ENCODE assay signal across 8 cellular contexts in the genomic region with DNA sequence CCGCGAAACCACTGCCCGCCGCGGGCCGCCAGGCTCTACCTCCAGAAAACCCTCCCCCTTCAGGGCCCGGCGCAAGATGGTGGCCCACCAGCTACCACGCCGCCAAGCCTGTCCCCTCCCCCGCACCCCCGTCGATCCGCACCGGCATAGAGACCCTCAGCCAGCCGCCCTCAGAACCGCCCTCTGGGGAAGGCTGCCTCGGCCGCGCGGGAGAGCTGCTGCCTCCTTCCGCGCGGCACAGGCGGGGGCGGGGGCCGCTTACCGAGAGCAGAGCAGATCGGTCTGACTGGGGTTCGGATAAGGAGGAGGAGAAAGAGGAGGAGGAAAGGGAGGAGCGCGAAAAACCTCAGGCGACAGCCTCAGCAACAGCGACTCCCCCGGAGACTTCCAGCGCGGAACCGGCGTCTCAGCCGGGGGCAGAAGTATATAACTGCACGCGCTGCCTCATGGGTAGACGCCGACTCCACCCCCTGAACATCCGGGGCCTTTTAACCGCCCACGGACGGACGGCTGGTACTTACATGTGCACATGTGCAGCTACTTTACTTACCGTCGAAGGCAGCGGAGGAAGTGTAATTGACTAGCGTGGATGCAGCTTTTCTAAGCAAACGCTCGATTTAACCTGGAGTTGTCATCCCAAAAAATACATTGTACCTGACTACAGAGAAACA. TPM values are rescaled to one million over a fixed set of nuclear protein-coding genes. Genes with fewer than 3 reads are reported as not detected.
DNase-seq lines count a peak whose midpoint lies in the region; ATAC-seq and TF ChIP-seq lines count a peak whose summit lies in the region.

A gene with protein sequence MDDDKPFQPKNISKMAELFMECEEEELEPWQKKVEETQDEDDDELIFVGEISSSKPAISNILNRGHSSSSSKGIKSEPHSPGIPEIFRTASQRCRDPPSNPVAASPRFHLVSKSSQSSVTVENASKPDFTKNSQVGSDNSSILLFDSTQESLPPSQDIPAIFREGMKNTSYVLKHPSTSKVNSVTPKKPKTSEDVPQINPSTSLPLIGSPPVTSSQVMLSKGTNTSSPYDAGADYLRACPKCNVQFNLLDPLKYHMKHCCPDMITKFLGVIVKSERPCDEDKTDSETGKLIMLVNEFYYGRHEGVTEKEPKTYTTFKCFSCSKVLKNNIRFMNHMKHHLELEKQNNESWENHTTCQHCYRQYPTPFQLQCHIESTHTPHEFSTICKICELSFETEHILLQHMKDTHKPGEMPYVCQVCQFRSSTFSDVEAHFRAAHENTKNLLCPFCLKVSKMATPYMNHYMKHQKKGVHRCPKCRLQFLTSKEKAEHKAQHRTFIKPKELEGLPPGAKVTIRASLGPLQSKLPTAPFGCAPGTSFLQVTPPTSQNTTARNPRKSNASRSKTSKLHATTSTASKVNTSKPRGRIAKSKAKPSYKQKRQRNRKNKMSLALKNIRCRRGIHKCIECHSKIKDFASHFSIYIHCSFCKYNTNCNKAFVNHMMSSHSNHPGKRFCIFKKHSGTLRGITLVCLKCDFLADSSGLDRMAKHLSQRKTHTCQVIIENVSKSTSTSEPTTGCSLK (minus strand): TSS at position 400 of the 671 bp plus-strand sequence. CDS start 8,450 bp downstream, outside the sequence.

- POLR2A ChIA-PET in OCI-LY7 (lab: Charles Lee): no interaction called here

- H3K36me3 Mint-ChIP-seq in IgD-negative memory B cell: no peaks in the 10 kb centered on the region

- BruUV-seq in OCI-LY7 (replicated peaks; lab: Mats Ljungman, UMichigan): no TSS peak

- no peaks in the 10 kb centered on the region for H3K9me2 ChIP-seq in OCI-LY7 (ENCODE audit: insufficient read depth, low read length)

- H3K4me1 Mint-ChIP-seq in IgD-negative memory B cell: peaks cover 2 to 9% (median 7%) of the 10 kb centered on the region in 3 donors

- intact Hi-C loops in OCI-LY7 (cut with micrococcal nuclease; ENCODE audit: unreplicated experiment): loop anchor here (10.0 kb wide), 1 partner anchor 136 kb away; a partner anchor contains a TSS

- peak within 1 kb of the TSS; percentile 89 for H3K27ac ChIP-seq in OCI-LY7 (ENCODE audit: low read depth, low read length, poor library complexity, severe bottlenecking)
- peak within 1 kb of the TSS; percentile 80 to 86 for H3K27ac ChIP-seq in esophagus (ENCODE audit: low read depth in 2 of 2, low read length in 1 of 2)

- TF ChIP-seq CTCF in OCI-LY7 (conservative IDR thresholded peaks at IDR 0.05; ENCODE audit: low read length): peak; percentile 43

- peaks cover 0 to 2% (median 0%) of the 10 kb centered on the region in 3 donors for H3K9me3 Mint-ChIP-seq in IgD-negative memory B cell

- peaks cover 9% of the 10 kb centered on the region; the same call in 1 of the 2 replicates for H3K9me3 ChIP-seq in OCI-LY7 (ENCODE audit: low read length)
- peaks cover 0 to 2% of the 10 kb centered on the region in 2 donors for H3K9me3 ChIP-seq in esophagus (ENCODE audit: control insufficient read depth in 2 of 2, insufficient read depth in 1 of 2, low read depth in 1 of 2, low read length in 1 of 2)
- no peaks in the 10 kb centered on the region for H3K9me3 ChIP-seq in mucosa of stomach (ENCODE audit: control insufficient read depth, low read length)

- DNase-seq in DMS53 treated with DMSO at 0.1 percent for 48 hours (lab: John Stamatoyannopoulos, UW; ENCODE audit: unreplicated experiment) (peak; percentile 88), OCI-LY7 (ENCODE audit: low spot score) (peak; percentile 94), activated T-cell treated with anti-CD3 and anti-CD28 coated beads for 48 hours (ENCODE audit: low read depth) (peak; percentile 83)
- DNase-seq in stimulated activated CD8-positive, alpha-beta memory T cell treated with anti-CD3 and anti-CD28 coated beads, Interleukin-4, amount 100 ng/mL, for 48 hours: peak; percentile 93

- H3K27me3 ChIP-seq in esophagus (ENCODE audit: control insufficient read depth in 1 of 2, insufficient read depth in 2 of 2, low read length in 2 of 2): no peaks in the 10 kb centered on the region
- no peaks in the 10 kb centered on the region for H3K27me3 ChIP-seq in mucosa of stomach (ENCODE audit: control insufficient read depth, insufficient read depth, low read length)

- CTCF ChIA-PET in OCI-LY7 (lab: Charles Lee; ENCODE audit: unreplicated experiment): no interaction called here

- ATAC-seq in GM21576 (IDR thresholded peaks at IDR 0.05; ENCODE audit: unreplicated experiment): peak; percentile 90

- peaks cover 46% of the 10 kb centered on the region for H3K79me2 ChIP-seq in OCI-LY7 (ENCODE audit: insufficient read depth, low read depth, low read length)

- 2 to 29% methylated on average over 50 to 55 of the region's 55 CpGs for WGBS in esophagus, 2 donors

- H3K4me3 ChIP-seq in OCI-LY7 (ENCODE audit: low read depth, low read length, poor library complexity, severe bottlenecking): peak within 1 kb of the TSS; percentile 99
- H3K4me3 ChIP-seq in esophagus (ENCODE audit: low read depth in 1 of 2, low read length in 2 of 2): peak within 1 kb of the TSS; percentile 53 to 61
- H3K4me3 ChIP-seq in mucosa of stomach (ENCODE audit: low read length): peak within 1 kb of the TSS; percentile 50

- peaks cover 26% of the 10 kb centered on the region for H3K4me1 ChIP-seq in OCI-LY7 (ENCODE audit: insufficient read depth, low read length, poor library complexity, severe bottlenecking)
- H3K4me1 ChIP-seq in esophagus (ENCODE audit: control insufficient read depth in 2 of 2, insufficient read depth in 2 of 2, low read length in 1 of 2): no peaks in the 10 kb centered on the region
- peaks cover 2% of the 10 kb centered on the region for H3K4me1 ChIP-seq in mucosa of stomach (ENCODE audit: control insufficient read depth, insufficient read depth, low read length)

- peaks cover 1% of the 10 kb centered on the region for H3K27me3 Mint-ChIP-seq in IgD-negative memory B cell

- peak within 1 kb of the TSS; percentile 85 to 93 (median 86) for H3K27ac Mint-ChIP-seq in IgD-negative memory B cell

- peak within 1 kb of the TSS; percentile 78 for H3K4me2 ChIP-seq in OCI-LY7 (ENCODE audit: low read length)

- H3K36me3 ChIP-seq in OCI-LY7 (ENCODE audit: insufficient read depth, low read length): peaks cover 7% of the 10 kb centered on the region
- H3K36me3 ChIP-seq in esophagus (ENCODE audit: control insufficient read depth in 2 of 2, insufficient read depth in 2 of 2, low read length in 1 of 2): no peaks in the 10 kb centered on the region
- no peaks in the 10 kb centered on the region for H3K36me3 ChIP-seq in mucosa of stomach (ENCODE audit: control insufficient read depth, insufficient read depth, low read length)

- H3K4me3 Mint-ChIP-seq in IgD-negative memory B cell: peak within 1 kb of the TSS; percentile 87 to 96 (median 94)

- H4K20me1 ChIP-seq in OCI-LY7 (ENCODE audit: insufficient read depth, low read length): no peaks in the 10 kb centered on the region; the same call in 1 of the 2 replicates

- peak within 1 kb of the TSS; percentile 74 for H3K9ac ChIP-seq in mucosa of stomach (ENCODE audit: low read length)

- peak within 1 kb of the TSS; percentile 69; the same call in 1 of the 2 replicates for H2AFZ ChIP-seq in OCI-LY7 (ENCODE audit: low read length)

RNA-seq across cellular contexts. Expression of the gene that starts here (rescaled TPM):
- polyA plus RNA-seq in IgD-negative memory B cell: 1.9 TPM
- total RNA-seq in OCI-LY7 (2014; rRNA removed; shearing (Covaris generic)): 5.0 and 5.7 TPM in 2 replicates
- 10.8 and 12.5 TPM in 2 replicates for total RNA-seq in OCI-LY7 (2022)
- polyA plus RNA-seq in esophagus: under 1 TPM; 0.69 to 0.91 TPM

Comparison
In these comparisons a context has a peak if more than half of its experiments do, and no peak if none do; other contexts are left out.
1. Peak in every context shown above with its lines: DNase-seq, ATAC-seq, H3K4me3 ChIP-seq and H3K27ac ChIP-seq.